ENCODE assay signal across 8 cellular contexts in the genomic region with DNA sequence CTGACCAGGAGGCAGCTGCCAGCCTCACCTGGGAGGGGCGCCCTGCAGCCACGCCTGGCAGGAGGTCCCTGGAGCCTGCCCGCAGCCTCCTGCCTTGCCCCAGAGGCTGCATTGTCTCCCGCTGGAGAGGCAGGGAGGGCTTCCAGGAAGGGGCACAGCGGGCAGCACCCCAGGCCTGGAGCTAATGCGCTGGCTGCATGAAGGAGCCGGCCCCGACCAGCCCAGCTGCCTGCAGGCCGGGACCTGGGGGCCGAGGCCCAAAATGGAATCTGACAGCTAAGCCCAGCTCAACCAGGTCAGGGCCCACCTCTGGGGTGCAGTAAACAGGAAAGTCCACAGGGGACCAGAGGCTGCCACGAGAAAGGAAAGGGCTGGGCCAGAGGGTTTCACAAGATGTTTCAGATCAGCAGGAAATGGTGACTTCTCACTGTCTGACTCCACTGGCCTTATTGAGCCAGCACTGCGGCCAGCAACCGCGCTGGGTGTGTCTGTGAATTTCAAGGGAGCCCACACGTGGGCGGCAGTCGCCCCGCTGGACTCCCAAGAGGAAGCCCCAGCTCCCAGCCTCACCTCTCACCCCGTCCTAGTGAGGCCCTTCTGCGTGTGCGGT. TPM values are rescaled to one million over a fixed set of nuclear protein-coding genes. Genes with fewer than 3 reads are reported as not detected.
A peak's percentile ranks its signal among the peaks of the same experiment; 100 is the strongest.
DNase-seq lines count a peak whose midpoint lies in the region; ATAC-seq, FAIRE-seq and TF ChIP-seq lines count a peak whose summit lies in the region.

No MANE protein-coding gene starts in this region.

- no peak for FAIRE-seq in kidney (lab: Jason Lieb, UNC)

- H3K27me3 Mint-ChIP-seq in WTC11 (ENCODE audit: low read depth): peaks cover 23% of the 10 kb centered on the region

- H3K27ac ChIP-seq in kidney (ENCODE audit: low read depth in 2 of 2, low read length in 2 of 2) (peak overlapping the region; percentile 74 to 92), thyroid gland (peak overlapping the region in 2 of 3 donors; percentile 57 to 63)

- H3K36me3 ChIP-seq in kidney (ENCODE audit: control insufficient read depth in 1 of 2, insufficient read depth in 2 of 2, low read length in 2 of 2) (no peaks in the 10 kb centered on the region), thyroid gland (no peaks in the 10 kb centered on the region)

- H3K9ac ChIP-seq in kidney (ENCODE audit: low read length in 2 of 2): no peak overlapping the region

- DNase-seq in A172 (ENCODE audit: low spot score) (peak; percentile 87), WTC11 (ENCODE audit: low spot score) (no peak), kidney (peak; percentile 91), thyroid gland (peak; percentile 38 to 43), NCI-H345 treated with DMSO at 0.1 percent for 48 hours (lab: John Stamatoyannopoulos, UW; ENCODE audit: unreplicated experiment) (no peak), cerebellar cortex (ENCODE audit: low spot score) (no peak)
- no peak for DNase-seq in activated CD4-positive, alpha-beta T cell treated with anti-CD3 and anti-CD28 coated beads, Interleukin-2, amount 50 U/mL, for 1 hour

- peaks cover 33% of the 10 kb centered on the region for H3K4me1 Mint-ChIP-seq in WTC11

- H3K4me3 ChIP-seq in kidney (ENCODE audit: low read length in 2 of 2) (no peak overlapping the region), thyroid gland (replicated peaks in 1 of 3) (no peak overlapping the region)

- peaks cover 3 to 45% of the 10 kb centered on the region in 2 donors for H3K4me1 ChIP-seq in kidney (ENCODE audit: control insufficient read depth in 1 of 2, insufficient read depth in 1 of 2, low read depth in 1 of 2, low read length in 2 of 2)
- H3K4me1 ChIP-seq in thyroid gland: peaks cover 18 to 61% of the 10 kb centered on the region in 2 donors

- peaks cover 16% of the 10 kb centered on the region for H3K9me3 Mint-ChIP-seq in WTC11

- no peaks in the 10 kb centered on the region for H3K9me3 ChIP-seq in kidney (ENCODE audit: control insufficient read depth in 1 of 2, low read length in 2 of 2)
- no peaks in the 10 kb centered on the region for H3K9me3 ChIP-seq in thyroid gland

- POLR2A ChIA-PET in WTC11 (lab: Charles Lee): interaction anchor here (1.0 kb wide), 1 partner anchor 13 kb away, joined by 3 read pairs; no protein-coding TSS in a partner anchor

- intact Hi-C loops in kidney (cut with DNase I): no loop called here
- intact Hi-C loops in thyroid gland (cut with DNase I): no loop called here

- CTCF ChIA-PET in WTC11 (lab: Charles Lee): interaction anchor here (0.7 to 2.0 kb wide), 10 partner anchors 8 to 107 kb away, joined by 3 to 6 read pairs (median 4); no protein-coding TSS in a partner anchor

- ATAC-seq in GM21737 (IDR thresholded peaks at IDR 0.05; ENCODE audit: unreplicated experiment): peak; percentile 65
- no peak; the same call in 1 of the 2 replicates for ATAC-seq in WTC11

- H3K27ac Mint-ChIP-seq in WTC11: no peak overlapping the region

- TF ChIP-seq CTCF in WTC11 (IDR thresholded peaks at IDR 0.05) (no peak), kidney (IDR thresholded peaks at IDR 0.05; ENCODE audit: borderline replicate concordance, extremely low read depth, insufficient read depth) (no peak), thyroid gland (IDR thresholded peaks at IDR 0.05) (peak in 2 of 6 experiments; percentile 21 to 24)

- TF ChIP-seq POLR2A in thyroid gland (IDR thresholded peaks at IDR 0.05): no peak

- peaks cover 14% of the 10 kb centered on the region for H3K36me3 Mint-ChIP-seq in WTC11

- WGBS in thyroid gland, 2 donors: 68 to 80% methylated on average over 2 to 12 of the region's 21 CpGs

- no peak overlapping the region for H3K4me3 Mint-ChIP-seq in WTC11

- H3K27me3 ChIP-seq in thyroid gland: no peaks in the 10 kb centered on the region

TF ChIP-seq in WTC11, 78 proteins besides CTCF, POLR2A, EP300 and RAD21:
- TF ChIP-seq ZNF423 (CRISPR knock-in tag; IDR thresholded peaks at IDR 0.05): peak; percentile 96
- no peak for TF ChIP-seq NR1H2 (CRISPR knock-in tag; IDR thresholded peaks at IDR 0.05)

RNA-seq across cellular contexts. Expression of a gene that starts 18.6 kb away (rescaled TPM):
- 22.2 and 23.3 TPM in 2 replicates for total RNA-seq in A172 (2014; rRNA removed; shearing (Covaris generic))
- total RNA-seq in WTC11 (2021) (76.7 to 95.6 TPM (median 79.2 TPM) in 3 replicates), kidney (77.2 TPM), thyroid gland (10 to 100 TPM; 19.6 to 35.4 (median 23.2) TPM)
- 6.5 TPM for polyA plus RNA-seq in kidney (ENCODE audit: insufficient read depth, low read depth, low replicate concordance)

Comparison
In these comparisons a context has a peak if more than half of its experiments do, and no peak if none do; other contexts are left out.
1. DNase-seq: peak in A172 (single experiment), kidney (single experiment) and thyroid gland (2 of 2); none in WTC11 (single experiment), NCI-H345 treated with DMSO at 0.1 percent for 48 hours (single experiment), cerebellar cortex (single experiment) and activated CD4-positive, alpha-beta T cell treated with anti-CD3 and anti-CD28 coated beads, Interleukin-2, amount 50 U/mL, for 1 hour (single experiment).